Comparison of ENCODE assay signal across 26 cellular contexts in genomic region chr1:42482635-42483153, GRCh38. TPM values are rescaled to one million over a fixed set of nuclear protein-coding genes. Genes with fewer than 3 reads are reported as not detected.
DNase-seq lines count a peak whose midpoint lies in the region; FAIRE-seq and TF ChIP-seq lines count a peak whose summit lies in the region.
"Had no signal": no experiment of that assay in that cellular context is flagged by ENCODE, and none has a peak within 500 bp of the region (broad histone marks: within the 10 kb centered on the region; RNA-seq: fewer than 3 reads in every experiment).

No MANE protein-coding gene starts in this region.

- no peaks in the 10 kb centered on the region for H3K36me3 ChIP-seq in astrocyte (ENCODE audit: insufficient read depth, low read length)
- H3K36me3 ChIP-seq: HAP-1, Peyer's patch had no signal

- peaks cover 2% of the 10 kb centered on the region for H3K27me3 Mint-ChIP-seq in astrocyte (ENCODE audit: low read depth, unreplicated experiment)
- H3K27me3 Mint-ChIP-seq: CD4-positive, alpha-beta memory T cell had no signal

- H3K9me3 Mint-ChIP-seq in astrocyte (ENCODE audit: unreplicated experiment), result no peaks in the 10 kb centered on the region
- H3K9me3 Mint-ChIP-seq: CD4-positive, alpha-beta memory T cell had no signal

- no peak overlapping the region for H3K27ac Mint-ChIP-seq in astrocyte (ENCODE audit: unreplicated experiment)
- H3K27ac Mint-ChIP-seq: CD4-positive, alpha-beta memory T cell had no signal

- no peak overlapping the region for H3K9ac ChIP-seq in astrocyte (ENCODE audit: low read length)
- H3K9ac ChIP-seq: GM23248 had no signal

- TF ChIP-seq CTCF in GM12865 (IDR thresholded peaks at IDR 0.05; ENCODE audit: insufficient read depth, low read depth, low read length, missing control alignments), result no peak
- TF ChIP-seq CTCF in astrocyte (IDR thresholded peaks at IDR 0.05; ENCODE audit: insufficient read depth, low read depth, low read length), result no peak
- TF ChIP-seq CTCF in fibroblast of villous mesenchyme (IDR thresholded peaks at IDR 0.05; ENCODE audit: insufficient read depth, low read depth, low read length), result no peak

- no peak overlapping the region for H3K4me3 ChIP-seq in GM12865 (ENCODE audit: low read depth, low read length)
- no peak overlapping the region for H3K4me3 ChIP-seq in astrocyte (ENCODE audit: insufficient read depth, low read depth, low read length)
- H3K4me3 ChIP-seq in fibroblast of villous mesenchyme (ENCODE audit: low read depth, low read length), result no peak overlapping the region
- H3K4me3 ChIP-seq: GM23248, HAP-1, K562, Peyer's patch, SK-N-MC had no signal

- H3K4me1 Mint-ChIP-seq in astrocyte (ENCODE audit: low read depth, unreplicated experiment), result peaks cover 4% of the 10 kb centered on the region
- H3K4me1 Mint-ChIP-seq: CD4-positive, alpha-beta memory T cell had no signal

- no peaks in the 10 kb centered on the region for H3K9me3 ChIP-seq in astrocyte (ENCODE audit: insufficient read depth, low read depth, low read length)
- H3K9me3 ChIP-seq: HAP-1, Peyer's patch had no signal

- DNase-seq in GM12865 (ENCODE audit: low read depth) (peak; percentile 30), HEK293T (ENCODE audit: extremely low spot score) (no peak), astrocyte (ENCODE audit: low read depth) (peak; percentile 4), fibroblast of villous mesenchyme (ENCODE audit: low read depth) (peak; percentile 4), NCI-H187 (lab: John Stamatoyannopoulos, UW) (no peak), NCI-H82 treated with DMSO at 0.1 percent for 48 hours (lab: John Stamatoyannopoulos, UW; ENCODE audit: unreplicated experiment) (no peak), DMS153 (lab: John Stamatoyannopoulos, UW) (no peak)
- DNase-seq: C1 segment of cervical spinal cord; CD4-positive, alpha-beta memory T cell; COR-L47; EL; GDM1; GM23248; NCI-H2029 treated with DMSO at 0.1 percent for 48 hours; NCI-H2227 treated with DMSO at 0.1 percent for 48 hours; NCI-H526 treated with DMSO at 0.1 percent for 48 hours; Peyer's patch; SIG-M5 had no signal

- CTCF ChIA-PET in HEK293T (lab: Yijun Ruan, JAX), result interaction anchor here (0.6 kb wide), 1 partner anchor 154 kb away, joined by 4 read pairs; no protein-coding TSS in a partner anchor

- POLR2A ChIA-PET in HEK293T (lab: Yijun Ruan, JAX), result no interaction called here

- no peaks in the 10 kb centered on the region for H3K4me1 ChIP-seq in astrocyte (ENCODE audit: insufficient read depth, low read length)
- H3K4me1 ChIP-seq: HAP-1, Peyer's patch had no signal

- FAIRE-seq in astrocyte (lab: Jason Lieb, UNC), result no peak
- FAIRE-seq: A204.1, HTR-8/SVneo, K562 had no signal

- no peak overlapping the region for H3K27ac ChIP-seq in astrocyte (ENCODE audit: low read depth, low read length)
- H3K27ac ChIP-seq: GM23248, Peyer's patch, SK-N-MC had no signal

- no peaks in the 10 kb centered on the region for H3K36me3 Mint-ChIP-seq in astrocyte (ENCODE audit: low read depth, unreplicated experiment)

- H4K20me1 ChIP-seq in astrocyte (ENCODE audit: insufficient read depth, low read length), result no peaks in the 10 kb centered on the region

- H3K79me2 ChIP-seq in astrocyte (ENCODE audit: insufficient read depth, low read length), result no peaks in the 10 kb centered on the region

- H3K4me3 Mint-ChIP-seq in astrocyte (ENCODE audit: unreplicated experiment), result no peak overlapping the region
- H3K4me3 Mint-ChIP-seq: CD4-positive, alpha-beta memory T cell had no signal

- H2AFZ ChIP-seq in astrocyte (ENCODE audit: low read depth, low read length), result no peak overlapping the region
- H2AFZ ChIP-seq: GM23248 had no signal

- H3K27me3 ChIP-seq in astrocyte (ENCODE audit: insufficient read depth, low read length), result no peaks in the 10 kb centered on the region
- H3K27me3 ChIP-seq: Peyer's patch had no signal

- H3K4me2 ChIP-seq in astrocyte (ENCODE audit: low read length), result no peak overlapping the region

TF ChIP-seq in HEK293T, 16 proteins besides CTCF, POLR2A, EP300 and RAD21:
- TF ChIP-seq LEF1 (IDR thresholded peaks at IDR 0.05; ENCODE audit: borderline replicate concordance), result no peak
- TF ChIP-seq NFRKB (IDR thresholded peaks at IDR 0.05), result no peak
- 0 out of 2 replicates have a peak, but pooled peaks have one; percentile 19 for TF ChIP-seq ZNF384 (IDR thresholded peaks at IDR 0.05)
- TF ChIP-seq TARDBP (IDR thresholded peaks at IDR 0.05), result no peak
- no peak for TF ChIP-seq CTBP1 (IDR thresholded peaks at IDR 0.05; ENCODE audit: borderline replicate concordance)
- no peak for TF ChIP-seq L3MBTL2 (conservative IDR thresholded peaks at IDR 0.05)
- peak; percentile 48 for TF ChIP-seq PKNOX1 (IDR thresholded peaks at IDR 0.05)
- no peak for TF ChIP-seq FOXK2 (IDR thresholded peaks at IDR 0.05)
- TF ChIP-seq FOXM1 (IDR thresholded peaks at IDR 0.05; ENCODE audit: borderline replicate concordance), result no peak

RNA-seq across cellular contexts. Expression of gene CCDC30, which starts 19.6 kb away (rescaled TPM):
- total RNA-seq in astrocyte (2.2 and 2.5 TPM in 2 replicates), fibroblast of villous mesenchyme (0.86 and 0.97 TPM in 2 replicates)

RNA-seq across cellular contexts. Expression of gene PPCS, which starts 26.4 kb away (rescaled TPM):
- total RNA-seq in astrocyte (23.4 and 26.8 TPM in 2 replicates), fibroblast of villous mesenchyme (66.5 and 78.3 TPM in 2 replicates)

RNA-seq across cellular contexts. Expression of gene ZMYND12, which starts 26.9 kb away (rescaled TPM):
- total RNA-seq in astrocyte (0.23 TPM in 1 of 2 replicates, not detected in the other), fibroblast of villous mesenchyme (0.32 and 0.86 TPM in 2 replicates)
- total RNA-seq: K562; LHCN-M2; OCI-LY7; T-helper 1 cell treated with Interleukin-12 subunit alpha and Interleukin-12 subunit beta and Interleukin-4 antibody, amounts not matched to agents 30 ng/mL and 1 ng/mL, for 36 hours had no signal

Comparison
In these comparisons a context has a peak if more than half of its experiments do, and no peak if none do; other contexts are left out.
1. DNase-seq: peak in GM12865 (single experiment), astrocyte (single experiment) and fibroblast of villous mesenchyme (single experiment); none in HEK293T (single experiment), NCI-H187 (0 of 2), NCI-H82 treated with DMSO at 0.1 percent for 48 hours (single experiment) and DMS153 (single experiment).